In genomic region chr9:4985376-4986266, GRCh38 we compare ENCODE assay signal across 8 cellular contexts. TPM values are rescaled to one million over a fixed set of nuclear protein-coding genes. Genes with fewer than 3 reads are reported as not detected.
DNase-seq lines count a peak whose midpoint lies in the region; ATAC-seq and TF ChIP-seq lines count a peak whose summit lies in the region.

No MANE protein-coding gene starts in this region.

- peak overlapping the region; percentile 99 for H3K27ac ChIP-seq in uterus

- intact Hi-C loops in natural killer cell (cut with micrococcal nuclease): loop anchor here (1.0 to 10.0 kb wide), 6 partner anchors 135 to 639 kb away; partner anchors contain the start of genes PLGRKT, PLPP6, RCL1 and RIC1
- intact Hi-C loops in uterus (cut with DNase I; ENCODE audit: low total_unique reads): no loop called here

- ATAC-seq in HG02943 (IDR thresholded peaks at IDR 0.05; ENCODE audit: low read depth, unreplicated experiment) (peak; percentile 35), natural killer cell (no peak), HG03439 (IDR thresholded peaks at IDR 0.05; ENCODE audit: unreplicated experiment) (no peak)

- peak in 1 of 2 donors; percentile 39 for TF ChIP-seq POLR2A in uterus (IDR thresholded peaks at IDR 0.05)

- H3K4me3 ChIP-seq in GM08714 (ENCODE audit: low read length) (peak overlapping the region; percentile 88), fibroblast of villous mesenchyme (ENCODE audit: low read depth, low read length) (peak overlapping the region; percentile 79), uterus (peak overlapping the region; percentile 61 to 80)

- no peaks in the 10 kb centered on the region for H3K27me3 ChIP-seq in uterus

- DNase-seq in NCI-H748 treated with DMSO at 0.1 percent for 48 hours (lab: John Stamatoyannopoulos, UW) (peak; percentile 27), fibroblast of villous mesenchyme (ENCODE audit: low read depth) (peak; percentile 74), natural killer cell (peak; percentile 16), uterus (peak; percentile 34 to 49)
- DNase-seq in activated gamma-delta T cell treated with anti-CD3 and anti-CD28 coated beads, Interleukin-2, amount 50 U/mL, for 16 hours (ENCODE audit: low read depth): peak; percentile 7

- no peaks in the 10 kb centered on the region for H3K9me3 Mint-ChIP-seq in natural killer cell

- H3K9me3 ChIP-seq in uterus: no peaks in the 10 kb centered on the region

- peaks cover 27 to 31% of the 10 kb centered on the region in 2 donors for H3K4me1 Mint-ChIP-seq in natural killer cell

- H3K27ac Mint-ChIP-seq in natural killer cell: peak overlapping the region; percentile 85 to 90

- H3K36me3 Mint-ChIP-seq in natural killer cell: no peaks in the 10 kb centered on the region

- H3K27me3 Mint-ChIP-seq in natural killer cell (ENCODE audit: low read depth in 2 of 2): peaks cover 0 to 8% of the 10 kb centered on the region in 2 donors

- peaks cover 0 to 17% of the 10 kb centered on the region in 2 donors for H3K4me1 ChIP-seq in uterus

- H3K4me3 Mint-ChIP-seq in natural killer cell: peak overlapping the region; percentile 98

- TF ChIP-seq CTCF in fibroblast of villous mesenchyme (IDR thresholded peaks at IDR 0.05; ENCODE audit: insufficient read depth, low read depth, low read length) (no peak), natural killer cell (IDR thresholded peaks at IDR 0.05) (no peak), uterus (IDR thresholded peaks at IDR 0.05) (peak in 1 of 4 experiments; percentile 3)

- no peaks in the 10 kb centered on the region for H3K36me3 ChIP-seq in uterus

RNA-seq across cellular contexts. Expression of gene JAK2, which starts 0.5 kb away (rescaled TPM):
- 11.6 and 13.4 TPM in 2 replicates for total RNA-seq in fibroblast of villous mesenchyme
- total RNA-seq in natural killer cell: 10 to 100 TPM; 20.8 to 43.9 (median 30.0) TPM
- 10 to 100 TPM; 12.8 to 47.1 (median 26.5) TPM for total RNA-seq in uterus

Comparison
In these comparisons a context has a peak if more than half of its experiments do, and no peak if none do; other contexts are left out.
1. DNase-seq: peak in every context shown above with its lines; median percentile 74 in fibroblast of villous mesenchyme; 42 in uterus; 27 in NCI-H748 treated with DMSO at 0.1 percent for 48 hours; 16 in natural killer cell; 7 in activated gamma-delta T cell treated with anti-CD3 and anti-CD28 coated beads, Interleukin-2, amount 50 U/mL, for 16 hours.